In genomic region chr7:47104206-47104549, GRCh38 we compare ENCODE assay signal across 29 cellular contexts.
DNase-seq lines count a peak whose midpoint lies in the region; ATAC-seq and TF ChIP-seq lines count a peak whose summit lies in the region.
"Had no signal": no experiment of that assay in that cellular context is flagged by ENCODE, and none has a peak within 500 bp of the region (broad histone marks: within the 10 kb centered on the region; RNA-seq: fewer than 3 reads in every experiment).

No MANE protein-coding gene starts in this region.

- H3K27me3 ChIP-seq in IMR-90 (ENCODE audit: control insufficient read depth, insufficient read depth, low read length) (no peaks in the 10 kb centered on the region), aorta (ENCODE audit: control insufficient read depth in 1 of 2, insufficient read depth in 2 of 2, low read length in 1 of 2) (no peaks in the 10 kb centered on the region)
- H3K27me3 ChIP-seq: dorsolateral prefrontal cortex, sigmoid colon had no signal

- no peak overlapping the region for H2BK5ac ChIP-seq in IMR-90 (ENCODE audit: low read depth, low read length, poor library complexity, severe bottlenecking)

- BruUV-seq in IMR-90 (replicated peaks; lab: Mats Ljungman, UMichigan) = no TSS peak

- peak overlapping the region; percentile 14; the same call in 1 of the 2 replicates for H4K91ac ChIP-seq in IMR-90 (ENCODE audit: insufficient read depth, low read depth, low read length)

- H3K27ac ChIP-seq in IMR-90 (ENCODE audit: insufficient read depth, low read length) (no peak overlapping the region), aorta (ENCODE audit: low read depth in 1 of 2, low read length in 2 of 2) (no peak overlapping the region)
- H3K27ac ChIP-seq: dorsolateral prefrontal cortex, lower lobe of right lung, sigmoid colon, VCaP had no signal

- no peaks in the 10 kb centered on the region for H4K20me1 ChIP-seq in IMR-90 (ENCODE audit: insufficient read depth, low read length)

- no peaks in the 10 kb centered on the region for H3K36me3 ChIP-seq in IMR-90 (ENCODE audit: control insufficient read depth, insufficient read depth, low read length)
- H3K36me3 ChIP-seq in aorta (ENCODE audit: control insufficient read depth in 1 of 2, insufficient read depth in 2 of 2, low read length in 1 of 2) = no peaks in the 10 kb centered on the region
- H3K36me3 ChIP-seq: lower lobe of right lung, sigmoid colon had no signal

- no peak overlapping the region for H2BK15ac ChIP-seq in IMR-90 (ENCODE audit: low read depth, low read length)

- CTCF ChIA-PET in IMR-90 (lab: Yijun Ruan, JAX) (no interaction called here), WTC11 (lab: Charles Lee) (interaction anchor here (1.8 kb wide), 1 partner anchor 76 kb away, joined by 8 read pairs; no protein-coding TSS in a partner anchor)

- no peaks in the 10 kb centered on the region for H3K27me3 Mint-ChIP-seq in WTC11 (ENCODE audit: low read depth)
- H3K27me3 Mint-ChIP-seq: activated CD4-positive, alpha-beta T cell treated with anti-CD3 and anti-CD28 coated beads, Interleukin-2, amount 10 ng/mL, durations not matched to agents 7 days and 5 days; activated naive CD8-positive, alpha-beta T cell treated with anti-CD3 and anti-CD28 coated beads, Interleukin-2, amount 50 U/mL, for 24 hours; central memory CD8-positive, alpha-beta T cell; type B pancreatic cell had no signal

- ATAC-seq in IMR-90 (ENCODE audit: low read depth) (peak; percentile 40; the same call in 1 of the 2 replicates), WTC11 (peak; percentile 68), left lobe of liver (peak; percentile 45), aorta (ENCODE audit: low FRiP score) (no peak)
- ATAC-seq: PC-3 had no signal

- TF ChIP-seq RAD21 in IMR-90 (IDR thresholded peaks at IDR 0.05; ENCODE audit: low read length) = no peak

- DNase-seq in Caki2 (ENCODE audit: low read depth) = peak; percentile 23
- DNase-seq in IMR-90 = no peak
- no peak for DNase-seq in WTC11 (ENCODE audit: low spot score)
- no peak for DNase-seq in left lobe of liver (ENCODE audit: low spot score)
- no peak for DNase-seq in NCI-H1417 treated with DMSO at 0.1 percent for 48 hours (lab: John Stamatoyannopoulos, UW)
- DNase-seq in HK-2 (ENCODE audit: unreplicated experiment) = no peak
- DNase-seq in NCI-H345 treated with DMSO at 0.1 percent for 48 hours (lab: John Stamatoyannopoulos, UW; ENCODE audit: unreplicated experiment) = no peak
- no peak for DNase-seq in aorta
- DNase-seq: activated CD4-positive, alpha-beta T cell treated with anti-CD3 and anti-CD28 coated beads, Interleukin-2, amount 10 ng/mL, durations not matched to agents 7 days and 5 days; activated naive CD8-positive, alpha-beta T cell treated with anti-CD3 and anti-CD28 coated beads, Interleukin-2, amount 50 U/mL, for 24 hours; activated T-cell treated with anti-CD3 and anti-CD28 coated beads, Interleukin-2, amount 50 U/mL, for 48 hours; DMS79; dorsolateral prefrontal cortex; kidney; lower lobe of right lung; NCI-H1048; NCI-H1694 treated with DMSO at 0.1 percent for 48 hours; NCI-H526 treated with DMSO at 0.1 percent for 48 hours; PC-3; posterior cingulate gyrus; Right ventricle myocardium superior; sigmoid colon; stimulated activated CD4-positive, alpha-beta T cell treated with anti-CD3 and anti-CD28 coated beads, Interleukin-4, amount 100 ng/mL, for 4 hours; substantia nigra had no signal

- H3K4me3 Mint-ChIP-seq in WTC11 = no peak overlapping the region
- H3K4me3 Mint-ChIP-seq: activated CD4-positive, alpha-beta T cell treated with anti-CD3 and anti-CD28 coated beads, Interleukin-2, amount 10 ng/mL, durations not matched to agents 7 days and 5 days; activated naive CD8-positive, alpha-beta T cell treated with anti-CD3 and anti-CD28 coated beads, Interleukin-2, amount 50 U/mL, for 24 hours; central memory CD8-positive, alpha-beta T cell; neural crest cell; stimulated activated memory B cell treated with anti-CD40 and anti-IgM and Interleukin-4, amounts not matched to agents 10 μg/mL and 1 μg/mL and 100 μg/mL, for 72 hours; type B pancreatic cell had no signal

- no peak overlapping the region for H3K9ac ChIP-seq in IMR-90 (ENCODE audit: low read depth, low read length)

- no peak overlapping the region for H3K4ac ChIP-seq in IMR-90 (ENCODE audit: low read depth, low read length)

- H3K36me3 Mint-ChIP-seq in WTC11 = no peaks in the 10 kb centered on the region
- H3K36me3 Mint-ChIP-seq: stimulated activated memory B cell treated with anti-CD40 and anti-IgM and Interleukin-4, amounts not matched to agents 10 μg/mL and 1 μg/mL and 100 μg/mL, for 72 hours; type B pancreatic cell had no signal

- POLR2A ChIA-PET in IMR-90 (lab: Charles Lee; ENCODE audit: unreplicated experiment) = no interaction called here
- POLR2A ChIA-PET in WTC11 (lab: Charles Lee) = no interaction called here

- H3K4me1 ChIP-seq in IMR-90 (ENCODE audit: control insufficient read depth, insufficient read depth, low read length) = no peaks in the 10 kb centered on the region
- no peaks in the 10 kb centered on the region for H3K4me1 ChIP-seq in aorta (ENCODE audit: control insufficient read depth in 1 of 2, insufficient read depth in 2 of 2, low read length in 2 of 2)
- H3K4me1 ChIP-seq: lower lobe of right lung, sigmoid colon had no signal

- intact Hi-C loops in IMR-90 (cut with micrococcal nuclease) (no loop called here), aorta (cut with DNase I) (no loop called here)

- H3K27ac Mint-ChIP-seq in WTC11 = no peak overlapping the region
- H3K27ac Mint-ChIP-seq: activated CD4-positive, alpha-beta T cell treated with anti-CD3 and anti-CD28 coated beads, Interleukin-2, amount 10 ng/mL, durations not matched to agents 7 days and 5 days; activated naive CD8-positive, alpha-beta T cell treated with anti-CD3 and anti-CD28 coated beads, Interleukin-2, amount 50 U/mL, for 24 hours; stimulated activated memory B cell treated with anti-CD40 and anti-IgM and Interleukin-4, amounts not matched to agents 10 μg/mL and 1 μg/mL and 100 μg/mL, for 72 hours; type B pancreatic cell had no signal

- no peaks in the 10 kb centered on the region for H3K9me3 ChIP-seq in IMR-90 (ENCODE audit: control insufficient read depth, insufficient read depth, low read length)
- no peaks in the 10 kb centered on the region for H3K9me3 ChIP-seq in aorta (ENCODE audit: control insufficient read depth, low read length)
- H3K9me3 ChIP-seq: lower lobe of right lung, sigmoid colon had no signal

- no peak overlapping the region for H2BK120ac ChIP-seq in IMR-90 (ENCODE audit: low read depth, low read length)

- dilution Hi-C loops in IMR-90 (cut with HindIII; ENCODE audit: low sequenced_read_pairs, unreplicated experiment) = no loop called here

- 0 out of 2 replicates have a peak overlapping the region, but pooled peaks have one; percentile 24 for H2AK5ac ChIP-seq in IMR-90 (ENCODE audit: low read depth, low read length)

- H3K9me1 ChIP-seq in IMR-90 (ENCODE audit: insufficient read depth, low read length) = 0 out of 2 replicates have a peak, but pooled peaks cover 6% of the 10 kb centered on the region

- H3K4me2 ChIP-seq in IMR-90 (ENCODE audit: low read depth, low read length) = no peak overlapping the region

- no peak overlapping the region for H3K56ac ChIP-seq in IMR-90 (ENCODE audit: extremely low read depth, insufficient read depth, low read length)

- no peaks in the 10 kb centered on the region for H3K4me1 Mint-ChIP-seq in WTC11
- H3K4me1 Mint-ChIP-seq: activated CD4-positive, alpha-beta T cell treated with anti-CD3 and anti-CD28 coated beads, Interleukin-2, amount 10 ng/mL, durations not matched to agents 7 days and 5 days; activated naive CD8-positive, alpha-beta T cell treated with anti-CD3 and anti-CD28 coated beads, Interleukin-2, amount 50 U/mL, for 24 hours; central memory CD8-positive, alpha-beta T cell; neural crest cell; stimulated activated memory B cell treated with anti-CD40 and anti-IgM and Interleukin-4, amounts not matched to agents 10 μg/mL and 1 μg/mL and 100 μg/mL, for 72 hours had no signal

- H3K79me1 ChIP-seq in IMR-90 (ENCODE audit: low read depth in 1 of 2, low read length in 2 of 2) = no peaks in the 10 kb centered on the region

- H3K4me3 ChIP-seq in IMR-90 (ENCODE audit: insufficient read depth, low read depth, low read length) = no peak overlapping the region
- H3K4me3 ChIP-seq in aorta (ENCODE audit: low read length in 2 of 2) = no peak overlapping the region
- H3K4me3 ChIP-seq: dorsolateral prefrontal cortex, lower lobe of right lung, sigmoid colon had no signal

- no peak overlapping the region for H3K18ac ChIP-seq in IMR-90 (ENCODE audit: low read depth, low read length)

- H3K14ac ChIP-seq in IMR-90 (replicated peaks; ENCODE audit: low read depth, low read length) = no peak overlapping the region

- H3K9me3 Mint-ChIP-seq in WTC11 = peaks cover 9% of the 10 kb centered on the region
- H3K9me3 Mint-ChIP-seq: activated CD4-positive, alpha-beta T cell treated with anti-CD3 and anti-CD28 coated beads, Interleukin-2, amount 10 ng/mL, durations not matched to agents 7 days and 5 days; activated naive CD8-positive, alpha-beta T cell treated with anti-CD3 and anti-CD28 coated beads, Interleukin-2, amount 50 U/mL, for 24 hours; central memory CD8-positive, alpha-beta T cell; type B pancreatic cell had no signal

- TF ChIP-seq POLR2A in IMR-90 (IDR thresholded peaks at IDR 0.05; ENCODE audit: low read depth, low read length) = no peak

- H4K5ac ChIP-seq in IMR-90 (ENCODE audit: low read depth, low read length) = no peak overlapping the region

- peak overlapping the region; percentile 67 for H2AFZ ChIP-seq in IMR-90 (replicated peaks; ENCODE audit: low read length, poor library complexity)

- in situ Hi-C loops in Caki2 (cut with HindIII; ENCODE audit: low pct_unique_long_range_greater_than_20kb, low sequenced_read_pairs) = no loop called here
- in situ Hi-C loops in IMR-90 (cut with MboI; ENCODE audit: low sequenced_read_pairs) = no loop called here

- no peak overlapping the region for H4K8ac ChIP-seq in IMR-90 (ENCODE audit: low read depth in 2 of 2, low read length in 2 of 2)

- TF ChIP-seq CTCF in IMR-90 (conservative IDR thresholded peaks at IDR 0.05; ENCODE audit: low read depth, low read length) (no peak), WTC11 (IDR thresholded peaks at IDR 0.05) (no peak)

- WGBS in IMR-90 (ENCODE audit: extremely low coverage in 2 of 2, insufficient read length in 1 of 2), 2 experiments = no CpG with 5 or more reads among the region's 4 CpGs
- WGBS in aorta, 2 donors = 42 to 53% methylated on average over 4 of the region's 4 CpGs

- no peak overlapping the region for H2BK20ac ChIP-seq in IMR-90 (ENCODE audit: low read depth, low read length)

- H2AK9ac ChIP-seq in IMR-90 (replicated peaks; ENCODE audit: low read depth, low read length, poor library complexity) = no peak overlapping the region

- no peak overlapping the region for H3K23ac ChIP-seq in IMR-90 (ENCODE audit: low read depth, low read length)

TF ChIP-seq in IMR-90, 13 proteins besides CTCF, POLR2A, EP300 and RAD21 (continues in another document):
- TF ChIP-seq CEBPB (IDR thresholded peaks at IDR 0.05; ENCODE audit: low read depth, low read length) (0 out of 2 replicates have a peak, but pooled peaks have one; percentile 9), CHD1 (IDR thresholded peaks at IDR 0.05; ENCODE audit: low read depth, low read length) (no peak)

TF ChIP-seq in WTC11, 78 proteins besides CTCF, POLR2A, EP300 and RAD21 (continues in another document):
- no peak for TF ChIP-seq TCF7 (CRISPR knock-in tag; IDR thresholded peaks at IDR 0.05; ENCODE audit: low read depth)
